ENCODE assay signal across 19 cellular contexts in the genomic region with DNA sequence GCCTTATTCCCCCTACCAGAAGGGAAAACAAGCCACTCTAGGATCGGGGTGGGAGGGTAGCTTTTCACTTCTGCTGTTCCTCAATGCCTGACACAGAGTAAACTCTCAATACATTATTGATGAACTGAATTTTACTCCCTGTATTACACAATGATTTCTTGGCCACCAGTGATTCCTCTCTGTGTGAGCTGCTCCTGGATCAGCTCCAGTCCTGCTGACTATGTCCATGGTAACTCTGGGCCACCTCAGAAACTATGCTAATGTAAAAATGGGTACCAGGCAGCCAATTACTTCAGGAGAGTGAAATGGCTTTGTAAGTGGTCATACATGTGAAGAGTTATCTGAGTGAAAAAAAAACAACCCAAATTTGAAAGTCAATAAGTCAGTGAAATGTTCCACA.
DNase-seq lines count a peak whose midpoint lies in the region; ATAC-seq and TF ChIP-seq lines count a peak whose summit lies in the region.
"Had no signal": no experiment of that assay in that cellular context is flagged by ENCODE, and none has a peak within 500 bp of the region (broad histone marks: within the 10 kb centered on the region; RNA-seq: fewer than 3 reads in every experiment).

No MANE protein-coding gene starts in this region.

- H3K4me3 ChIP-seq in AG10803 (ENCODE audit: low read length), result no peak overlapping the region
- H3K4me3 ChIP-seq: MG63, SJCRH30 had no signal

- H3K4me1 Mint-ChIP-seq in mesothelial cell of epicardium, result no peaks in the 10 kb centered on the region
- H3K4me1 Mint-ChIP-seq: CD14-positive monocyte, H9 had no signal

- DNase-seq in AG10803 (ENCODE audit: low read depth), result peak; percentile 2
- DNase-seq in DMS79 treated with DMSO at 0.1 percent for 48 hours (lab: John Stamatoyannopoulos, UW), result peak; percentile 92
- peak; percentile 26 for DNase-seq in cerebellum (ENCODE audit: low spot score)
- peak; percentile 11 for DNase-seq in pons (ENCODE audit: low spot score)
- DNase-seq in KG1 (lab: John Stamatoyannopoulos, UW), result no peak
- DNase-seq in mesothelial cell of epicardium (ENCODE audit: low spot score in 2 of 2, unreplicated experiment in 2 of 2), result no peak
- DNase-seq: AML-193, DMS 273 treated with DMSO at 0.1 percent for 48 hours, GF-D8, H9, MG63, NCI-H1048, NCI-H1694, NCI-H2081 treated with DMSO at 0.1 percent for 48 hours, NCI-H524, NCI-H82, SJCRH30 had no signal

- no peaks in the 10 kb centered on the region for H3K9me3 Mint-ChIP-seq in mesothelial cell of epicardium
- H3K9me3 Mint-ChIP-seq: H9 had no signal

- TF ChIP-seq CTCF in AG10803 (conservative IDR thresholded peaks at IDR 0.05; ENCODE audit: low read length) (no peak), mesothelial cell of epicardium (IDR thresholded peaks at IDR 0.05; ENCODE audit: unreplicated experiment) (no peak)

- H3K27me3 Mint-ChIP-seq in mesothelial cell of epicardium (ENCODE audit: low read depth), result peaks cover 13% of the 10 kb centered on the region

- no peak for ATAC-seq in GM21786 (IDR thresholded peaks at IDR 0.05; ENCODE audit: unreplicated experiment)

- no peaks in the 10 kb centered on the region for H3K36me3 Mint-ChIP-seq in mesothelial cell of epicardium
- H3K36me3 Mint-ChIP-seq: CD14-positive monocyte had no signal

- no peak overlapping the region for H3K27ac Mint-ChIP-seq in mesothelial cell of epicardium
- H3K27ac Mint-ChIP-seq: CD14-positive monocyte had no signal

- H3K4me3 Mint-ChIP-seq in mesothelial cell of epicardium, result no peak overlapping the region
- H3K4me3 Mint-ChIP-seq: CD14-positive monocyte, H9 had no signal

Comparison
In these comparisons a context has a peak if more than half of its experiments do, and no peak if none do; other contexts are left out.
1. DNase-seq: peak in AG10803 (single experiment), DMS79 treated with DMSO at 0.1 percent for 48 hours (single experiment), cerebellum (single experiment) and pons (single experiment); none in KG1 (single experiment) and mesothelial cell of epicardium (0 of 2).